In genomic region chr4:6327220-6327917, GRCh38 we compare ENCODE assay signal across 8 cellular contexts. TPM values are rescaled to one million over a fixed set of nuclear protein-coding genes. Genes with fewer than 3 reads are reported as not detected.
DNase-seq lines count a peak whose midpoint lies in the region; ATAC-seq and TF ChIP-seq lines count a peak whose summit lies in the region.

No MANE protein-coding gene starts in this region.

- H3K9ac ChIP-seq in HCT116 (ENCODE audit: low read length) = no peak overlapping the region

- peak; percentile 92 for TF ChIP-seq CTCF in DOHH2 (IDR thresholded peaks at IDR 0.05; ENCODE audit: low read depth, low read length, poor library complexity, severe bottlenecking)
- peak; percentile 87 to 90 (median 87) for TF ChIP-seq CTCF in HCT116 (IDR thresholded peaks at IDR 0.05 in 2 of 3, conservative IDR thresholded peaks at IDR 0.05 in 1 of 3; ENCODE audit: borderline replicate concordance in 1 of 3, insufficient read depth in 1 of 3, low read depth in 2 of 3, low read length in 2 of 3)
- TF ChIP-seq CTCF in activated B cell treated with CpG ODN at 0.5 μM for 24 hours (IDR thresholded peaks at IDR 0.05) = no peak
- peak; percentile 95 to 97 (median 96) for TF ChIP-seq CTCF in breast epithelium (IDR thresholded peaks at IDR 0.05)

- no peaks in the 10 kb centered on the region for H3K79me2 ChIP-seq in DOHH2 (ENCODE audit: control insufficient read depth, low read length)
- no peaks in the 10 kb centered on the region for H3K79me2 ChIP-seq in HCT116 (ENCODE audit: insufficient read depth, low read length)

- DNase-seq in HCT116 (ENCODE audit: low read depth, low spot score) (peak; percentile 48), NCI-H1694 treated with DMSO at 0.1 percent for 48 hours (lab: John Stamatoyannopoulos, UW) (peak; percentile 52), activated B cell treated with CpG ODN at 0.5 μM for 24 hours (peak; percentile 68), breast epithelium (ENCODE audit: low spot score in 2 of 2) (peak; percentile 59 to 87), islet precursor cell (peak; percentile 90)
- DNase-seq in stimulated activated CD4-positive, alpha-beta T cell treated with anti-CD3 and anti-CD28 coated beads, Interleukin-1b, Interleukin-23, amount 100 ng/mL, for 4 hours (ENCODE audit: low read depth in 2 of 2) = peak; percentile 73 to 76

- no peaks in the 10 kb centered on the region for H3F3A ChIP-seq in DOHH2 (ENCODE audit: control insufficient read depth, insufficient read depth)

- RAD21 ChIA-PET in HCT116 (lab: Charles Lee; ENCODE audit: low non-redundant PET in 1 of 2, low total read pairs in 2 of 2, uncharacterized antibody in 2 of 2, unreplicated experiment in 2 of 2) = interaction anchor here (0.6 to 2.4 kb wide), 9 partner anchors 44 to 196 kb away, joined by 3 to 26 read pairs (median 6); partner anchors contain the start of gene WFS1 (in 1 of the 2)

- no TSS peak for BruUV-seq in HCT116 (replicated peaks; lab: Mats Ljungman, UMichigan)

- ATAC-seq in HCT116 = peak; percentile 84
- ATAC-seq in activated B cell treated with CpG ODN at 0.5 μM for 24 hours (ENCODE audit: low read depth) = peak; percentile 72
- no peak for ATAC-seq in HG03039 (IDR thresholded peaks at IDR 0.05; ENCODE audit: unreplicated experiment)

- H3K4me1 Mint-ChIP-seq in activated B cell treated with CpG ODN at 0.5 μM for 24 hours = no peaks in the 10 kb centered on the region

- intact Hi-C loops in HCT116 (cut with micrococcal nuclease) = loop anchor here (1.0 to 5.0 kb wide), 4 partner anchors 63 to 329 kb away; no protein-coding TSS in a partner anchor
- intact Hi-C loops in activated B cell treated with CpG ODN at 0.5 μM for 24 hours (cut with micrococcal nuclease) = loop anchor here (1.0 to 2.0 kb wide), 3 partner anchors 77 to 251 kb away; no protein-coding TSS in a partner anchor
- intact Hi-C loops in breast epithelium (cut with DNase I; ENCODE audit: low total_unique reads) = no loop called here

- H3K36me3 Mint-ChIP-seq in activated B cell treated with CpG ODN at 0.5 μM for 24 hours (ENCODE audit: low read depth) = no peaks in the 10 kb centered on the region

- H3K4me2 ChIP-seq in DOHH2 (ENCODE audit: low read length) (no peak overlapping the region), HCT116 (ENCODE audit: low read length) (0 out of 2 replicates have a peak overlapping the region, but pooled peaks have one; percentile 5)

- TF ChIP-seq RAD21 in HCT116 (IDR thresholded peaks at IDR 0.05; ENCODE audit: low read depth) = peak; percentile 96

- H3K4me1 ChIP-seq in DOHH2 (ENCODE audit: control insufficient read depth, low read length) (no peaks in the 10 kb centered on the region), HCT116 (ENCODE audit: control insufficient read depth in 1 of 2, insufficient read depth in 2 of 2, low read length in 2 of 2) (peaks cover 8 to 16% of the 10 kb centered on the region in 2 experiments), breast epithelium (no peaks in the 10 kb centered on the region)

- no peak overlapping the region for H3K4me3 Mint-ChIP-seq in activated B cell treated with CpG ODN at 0.5 μM for 24 hours

- H4K20me1 ChIP-seq in DOHH2 (ENCODE audit: control insufficient read depth, insufficient read depth, low read depth, low read length) (no peaks in the 10 kb centered on the region), HCT116 (ENCODE audit: insufficient read depth) (no peaks in the 10 kb centered on the region)

- no peak overlapping the region for H3K27ac ChIP-seq in DOHH2 (ENCODE audit: low read depth, low read length)
- H3K27ac ChIP-seq in HCT116 (ENCODE audit: low read depth, low read length) = no peak overlapping the region
- no peak overlapping the region for H3K27ac ChIP-seq in breast epithelium

- H3K9me2 ChIP-seq in DOHH2 (replicated peaks; ENCODE audit: control insufficient read depth, low read length) (no peaks in the 10 kb centered on the region), HCT116 (ENCODE audit: insufficient read depth) (no peaks in the 10 kb centered on the region)

- POLR2A ChIA-PET in HCT116 (lab: Charles Lee) (no interaction called here), activated B cell treated with CpG ODN at 0.5 μM for 24 hours (lab: Charles Lee) (no interaction called here)

- no peaks in the 10 kb centered on the region for H3K27me3 ChIP-seq in DOHH2 (ENCODE audit: control insufficient read depth, low read length)
- no peaks in the 10 kb centered on the region for H3K27me3 ChIP-seq in HCT116 (ENCODE audit: insufficient read depth, low read length)
- peaks cover 0 to 12% of the 10 kb centered on the region in 2 donors for H3K27me3 ChIP-seq in breast epithelium

- H3K9me3 Mint-ChIP-seq in activated B cell treated with CpG ODN at 0.5 μM for 24 hours = no peaks in the 10 kb centered on the region

- no peak overlapping the region for H2AFZ ChIP-seq in HCT116 (ENCODE audit: low read depth, low read length, poor library complexity, severe bottlenecking)

- H3K27me3 Mint-ChIP-seq in activated B cell treated with CpG ODN at 0.5 μM for 24 hours = peaks cover 33% of the 10 kb centered on the region

- TF ChIP-seq POLR2A in HCT116 (IDR thresholded peaks at IDR 0.05; ENCODE audit: borderline replicate concordance, extremely low read depth, insufficient read depth, insufficient read length) = no peak
- no peak for TF ChIP-seq POLR2A in breast epithelium (IDR thresholded peaks at IDR 0.05)

- H3K4me3 ChIP-seq in DOHH2 (ENCODE audit: low read length) = no peak overlapping the region
- H3K4me3 ChIP-seq in HCT116 (replicated peaks in 1 of 2; ENCODE audit: low read depth in 1 of 2, low read length in 2 of 2) = no peak overlapping the region
- no peak overlapping the region for H3K4me3 ChIP-seq in breast epithelium

- no peak overlapping the region for H3K27ac Mint-ChIP-seq in activated B cell treated with CpG ODN at 0.5 μM for 24 hours

- H3K36me3 ChIP-seq in DOHH2 (ENCODE audit: control insufficient read depth, low read length) (no peaks in the 10 kb centered on the region), HCT116 (ENCODE audit: control insufficient read depth in 1 of 2, insufficient read depth in 2 of 2, low read length in 2 of 2) (no peaks in the 10 kb centered on the region), breast epithelium (no peaks in the 10 kb centered on the region)

- CTCF ChIA-PET in HCT116 (lab: Charles Lee) (interaction anchor here (0.6 to 12.2 kb wide), 10 partner anchors 16 to 330 kb away, joined by 3 to 201 read pairs (median 6); no protein-coding TSS in a partner anchor), activated B cell treated with CpG ODN at 0.5 μM for 24 hours (lab: Charles Lee) (interaction anchor here (0.6 to 12.0 kb wide), 11 partner anchors 7 to 329 kb away, joined by 3 to 232 read pairs (median 3); partner anchors contain the start of gene WFS1)

- no peaks in the 10 kb centered on the region for H3K9me3 ChIP-seq in DOHH2 (ENCODE audit: control insufficient read depth, insufficient read depth, low read length)
- H3K9me3 ChIP-seq in HCT116 (ENCODE audit: control insufficient read depth in 1 of 2, insufficient read depth in 1 of 2, low read depth in 1 of 2, low read length in 2 of 2) = no peaks in the 10 kb centered on the region
- H3K9me3 ChIP-seq in breast epithelium = peaks cover 0 to 5% of the 10 kb centered on the region in 2 donors

TF ChIP-seq in HCT116, 20 proteins besides CTCF, POLR2A, EP300 and RAD21:
- TF ChIP-seq ATF3 (IDR thresholded peaks at IDR 0.05) (no peak), YY1 (IDR thresholded peaks at IDR 0.05; ENCODE audit: extremely low read depth, insufficient replicate concordance, low read depth, low read length) (peak; percentile 51)

RNA-seq across cellular contexts. Expression of gene WFS1, which starts 57.7 kb away (rescaled TPM):
- total RNA-seq in HCT116 (2021; ENCODE audit: unreplicated experiment) (21.5 TPM), activated B cell treated with CpG ODN at 0.5 μM for 24 hours (2.4 and 4.3 TPM in 2 replicates), breast epithelium (10 to 100 TPM; 32.5 to 58.3 (median 37.1) TPM)
- polyA plus RNA-seq in HCT116 (2012) = 17.3 and 26.4 TPM in 2 replicates
